ENCODE assay signal across 16 cellular contexts in genomic region chr12:23757541-23757962, GRCh38.
DNase-seq lines count a peak whose midpoint lies in the region; ATAC-seq, FAIRE-seq and TF ChIP-seq lines count a peak whose summit lies in the region.
"Had no signal": no experiment of that assay in that cellular context is flagged by ENCODE, and none has a peak within 500 bp of the region (broad histone marks: within the 10 kb centered on the region; RNA-seq: fewer than 3 reads in every experiment).

No MANE protein-coding gene starts in this region.

- FAIRE-seq in GM19239 (lab: Jason Lieb, UNC) = no peak

- H3K36me3 ChIP-seq in mucosa of descending colon (ENCODE audit: low read depth) = no peaks in the 10 kb centered on the region
- H3K36me3 ChIP-seq: ovary, thoracic aorta had no signal

- H3K4me1 ChIP-seq in mucosa of descending colon (ENCODE audit: low read depth) = no peaks in the 10 kb centered on the region

- intact Hi-C loops in mucosa of descending colon (cut with DNase I, micrococcal nuclease) = no loop called here

- DNase-seq in NCI-H510A treated with DMSO at 0.1 percent for 48 hours (lab: John Stamatoyannopoulos, UW) (peak; percentile 34), NCI-H510A (lab: John Stamatoyannopoulos, UW) (no peak), SK-MEL-5 (ENCODE audit: low read depth, low spot score) (peak; percentile 80), islet precursor cell (peak; percentile 80), GM19239 (ENCODE audit: insufficient read length, low spot score) (no peak), mucosa of descending colon (no peak), cerebellum (ENCODE audit: low spot score) (no peak)
- DNase-seq: activated B cell treated with CpG ODN at 0.5 μM for 24 hours; activated naive CD8-positive, alpha-beta T cell treated with anti-CD3 and anti-CD28 coated beads for 36 hours; midbrain; NCI-H1694; OCI-M1; ovary; stimulated activated CD4-positive, alpha-beta T cell treated with anti-CD3 and anti-CD28 coated beads, Interleukin-15, amount 100 ng/mL, for 24 hours had no signal

- ATAC-seq in HG02763 (IDR thresholded peaks at IDR 0.05; ENCODE audit: unreplicated experiment) (no peak), mucosa of descending colon (no peak)

- no peak for TF ChIP-seq CTCF in mucosa of descending colon (IDR thresholded peaks at IDR 0.05)

- no peaks in the 10 kb centered on the region for H3K9me3 ChIP-seq in mucosa of descending colon
- H3K9me3 ChIP-seq: ovary, thoracic aorta had no signal

- in situ Hi-C loops in SK-MEL-5 (cut with HindIII; ENCODE audit: low pct_unique_long_range_greater_than_20kb, low sequenced_read_pairs) = no loop called here

- H3K4me3 ChIP-seq in mucosa of descending colon = no peak overlapping the region
- H3K4me3 ChIP-seq: ovary, thoracic aorta had no signal

Comparison
In these comparisons a context has a peak if more than half of its experiments do, and no peak if none do; other contexts are left out.
1. DNase-seq: peak in NCI-H510A treated with DMSO at 0.1 percent for 48 hours (single experiment), SK-MEL-5 (single experiment) and islet precursor cell (single experiment); none in NCI-H510A (single experiment), GM19239 (single experiment), mucosa of descending colon (0 of 3) and cerebellum (single experiment).